In the genomic region with DNA sequence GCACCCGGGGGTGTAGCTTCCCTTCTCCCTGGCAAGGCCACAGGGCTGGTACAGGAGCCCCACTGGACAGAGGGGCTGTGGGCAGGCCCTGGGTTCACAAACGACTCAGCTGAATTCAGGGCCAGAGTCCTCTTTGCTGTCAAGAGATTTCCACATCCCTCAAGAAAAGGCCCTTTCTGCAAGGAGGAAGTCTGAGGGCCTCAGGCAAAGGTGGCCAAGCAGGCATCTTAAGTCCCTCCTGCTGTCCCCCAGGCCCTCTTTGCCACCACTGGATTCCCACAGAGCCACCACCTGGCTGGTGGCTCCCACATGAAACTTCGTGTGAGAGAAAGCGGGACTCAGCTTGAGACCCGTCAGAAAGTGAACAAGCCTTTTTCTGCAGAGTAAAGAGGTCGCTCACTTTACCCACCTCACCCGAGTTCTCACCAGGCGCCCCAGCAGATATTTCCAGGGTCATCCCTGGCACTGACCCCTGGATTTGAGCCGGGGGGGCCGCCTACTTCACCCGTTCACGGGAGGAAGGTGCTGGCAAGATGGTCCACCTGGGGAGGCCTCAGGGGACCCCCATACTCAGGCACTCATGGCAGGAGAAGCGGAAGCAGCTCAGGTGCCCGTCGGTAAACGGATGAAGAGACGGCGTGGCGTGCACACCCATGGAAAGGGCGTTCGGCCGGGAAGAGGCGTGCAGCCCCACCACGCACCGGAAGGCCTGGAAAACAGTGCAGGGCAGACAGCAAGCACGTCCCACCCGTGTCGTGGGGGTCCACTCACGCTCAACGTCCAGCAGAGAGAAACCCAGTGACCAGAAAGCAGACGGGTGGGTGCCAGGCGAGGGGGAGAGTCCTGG, we compare ENCODE assay signal across 11 cellular contexts. TPM values are rescaled to one million over a fixed set of nuclear protein-coding genes. Genes with fewer than 3 reads are reported as not detected.
DNase-seq lines count a peak whose midpoint lies in the region; ATAC-seq and TF ChIP-seq lines count a peak whose summit lies in the region.
"Had no signal": no experiment of that assay in that cellular context is flagged by ENCODE, and none has a peak within 500 bp of the region (broad histone marks: within the 10 kb centered on the region; RNA-seq: fewer than 3 reads in every experiment).

No MANE protein-coding gene starts in this region.

- H3K27ac Mint-ChIP-seq in activated CD8-positive, alpha-beta T cell treated with anti-CD3 and anti-CD28 coated beads, Interleukin-2, amount 10 ng/mL, durations not matched to agents 7 days and 5 days, result peak overlapping the region; percentile 100
- H3K27ac Mint-ChIP-seq in memory B cell, result peak overlapping the region; percentile 62

- H3K4me1 ChIP-seq in left ventricle myocardium inferior, result peaks cover 76% of the 10 kb centered on the region
- H3K4me1 ChIP-seq in right cardiac atrium (ENCODE audit: control insufficient read depth, insufficient read depth, low read length), result peaks cover 9% of the 10 kb centered on the region
- H3K4me1 ChIP-seq in upper lobe of right lung, result peaks cover 64% of the 10 kb centered on the region
- H3K4me1 ChIP-seq in GM23248 (ENCODE audit: insufficient read depth), result peaks cover 12% of the 10 kb centered on the region

- in situ Hi-C loops in GM23248 (cut with MboI), result no loop called here

- H3K4me1 Mint-ChIP-seq in activated CD8-positive, alpha-beta T cell treated with anti-CD3 and anti-CD28 coated beads, Interleukin-2, amount 10 ng/mL, durations not matched to agents 7 days and 5 days (ENCODE audit: low read depth), result peaks cover 67% of the 10 kb centered on the region
- peaks cover 55% of the 10 kb centered on the region for H3K4me1 Mint-ChIP-seq in memory B cell

- H3K79me2 ChIP-seq in GM23248 (ENCODE audit: insufficient read depth), result peaks cover 11% of the 10 kb centered on the region

- POLR2A ChIA-PET in activated CD8-positive, alpha-beta T cell treated with anti-CD3 and anti-CD28 coated beads, Interleukin-2, amount 10 ng/mL, durations not matched to agents 7 days and 5 days (lab: Charles Lee), result interaction anchor here (0.5 to 5.9 kb wide), 22 partner anchors 11 to 263 kb away, joined by 3 to 38 read pairs (median 6); partner anchors contain the start of genes APRT, CYBA, MVD and SNAI3

- no peak overlapping the region for H3K4me2 ChIP-seq in GM23248 (ENCODE audit: unreplicated experiment)

- no peak overlapping the region for H2AFZ ChIP-seq in GM23248

- no peak overlapping the region for H3K9ac ChIP-seq in GM23248

- H3K36me3 ChIP-seq in left ventricle myocardium inferior (peaks cover 19% of the 10 kb centered on the region), upper lobe of right lung (peaks cover 23% of the 10 kb centered on the region), GM23248 (ENCODE audit: low read depth) (no peaks in the 10 kb centered on the region)
- H3K36me3 ChIP-seq: uterus had no signal

- peaks cover 53% of the 10 kb centered on the region for H3K36me3 Mint-ChIP-seq in activated CD8-positive, alpha-beta T cell treated with anti-CD3 and anti-CD28 coated beads, Interleukin-2, amount 10 ng/mL, durations not matched to agents 7 days and 5 days (ENCODE audit: low read depth)
- H3K36me3 Mint-ChIP-seq in memory B cell, result peaks cover 1% of the 10 kb centered on the region

- H3K9me2 ChIP-seq in GM23248 (ENCODE audit: insufficient read depth), result no peaks in the 10 kb centered on the region

- TF ChIP-seq CTCF in left ventricle myocardium inferior (IDR thresholded peaks at IDR 0.05; ENCODE audit: borderline replicate concordance) (no peak), upper lobe of right lung (IDR thresholded peaks at IDR 0.05) (no peak)

- WGBS in right cardiac atrium, result 78% methylated on average over 32 of the region's 32 CpGs
- WGBS in GM23248 (ENCODE audit: low coverage in 1 of 2, low lambda C conversion rate in 2 of 2, missing lambda C conversion rate in 2 of 2), 2 experiments, result 88 to 89% methylated on average over 28 to 32 of the region's 32 CpGs

- no peaks in the 10 kb centered on the region for H3K9me3 Mint-ChIP-seq in activated CD8-positive, alpha-beta T cell treated with anti-CD3 and anti-CD28 coated beads, Interleukin-2, amount 10 ng/mL, durations not matched to agents 7 days and 5 days (ENCODE audit: insufficient read depth)
- no peaks in the 10 kb centered on the region for H3K9me3 Mint-ChIP-seq in memory B cell

- peak overlapping the region; percentile 99 for H3K4me3 Mint-ChIP-seq in activated CD8-positive, alpha-beta T cell treated with anti-CD3 and anti-CD28 coated beads, Interleukin-2, amount 10 ng/mL, durations not matched to agents 7 days and 5 days
- H3K4me3 Mint-ChIP-seq in memory B cell, result peak overlapping the region; percentile 79

- H3K27ac ChIP-seq in left ventricle myocardium inferior (replicated peaks) (peak overlapping the region; percentile 85), right cardiac atrium (ENCODE audit: low read length) (no peak overlapping the region), upper lobe of right lung (peak overlapping the region; percentile 84), GM23248 (no peak overlapping the region)
- H3K27ac ChIP-seq: VCaP had no signal

- H3F3A ChIP-seq in GM23248 (ENCODE audit: insufficient read depth), result 0 out of 2 replicates have a peak, but pooled peaks cover 5% of the 10 kb centered on the region

- H3K9me3 ChIP-seq in left ventricle myocardium inferior (replicated peaks) (no peaks in the 10 kb centered on the region), right cardiac atrium (ENCODE audit: control insufficient read depth, low read length) (no peaks in the 10 kb centered on the region), upper lobe of right lung (no peaks in the 10 kb centered on the region), GM23248 (ENCODE audit: low read depth) (no peaks in the 10 kb centered on the region)
- H3K9me3 ChIP-seq: uterus had no signal

- no peaks in the 10 kb centered on the region for H3K27me3 ChIP-seq in left ventricle myocardium inferior (ENCODE audit: low read depth)
- no peaks in the 10 kb centered on the region for H3K27me3 ChIP-seq in right cardiac atrium (ENCODE audit: control insufficient read depth, insufficient read depth)
- H3K27me3 ChIP-seq in upper lobe of right lung, result no peaks in the 10 kb centered on the region
- no peaks in the 10 kb centered on the region for H3K27me3 ChIP-seq in GM23248 (replicated peaks; ENCODE audit: insufficient read depth)
- H3K27me3 ChIP-seq: uterus had no signal

- DNase-seq in left ventricle myocardium inferior, result no peak
- no peak for DNase-seq in right cardiac atrium
- peak; percentile 44 for DNase-seq in activated CD8-positive, alpha-beta T cell treated with anti-CD3 and anti-CD28 coated beads, Interleukin-2, amount 10 ng/mL, durations not matched to agents 7 days and 5 days
- no peak for DNase-seq in memory B cell (ENCODE audit: low spot score in 2 of 2)
- DNase-seq in upper lobe of right lung, result no peak
- no peak for DNase-seq in NCI-H446 (lab: John Stamatoyannopoulos, UW)
- no peak for DNase-seq in GM23248
- no peak for DNase-seq in NCI-H1694 (lab: John Stamatoyannopoulos, UW)
- DNase-seq: NCI-H748 treated with DMSO at 0.1 percent for 48 hours, uterus had no signal

- intact Hi-C loops in left ventricle myocardium inferior (cut with micrococcal nuclease), result no loop called here
- intact Hi-C loops in right cardiac atrium (cut with DNase I), result no loop called here
- intact Hi-C loops in upper lobe of right lung (cut with DNase I), result no loop called here

- H3K27me3 Mint-ChIP-seq in activated CD8-positive, alpha-beta T cell treated with anti-CD3 and anti-CD28 coated beads, Interleukin-2, amount 10 ng/mL, durations not matched to agents 7 days and 5 days (ENCODE audit: low read depth), result no peaks in the 10 kb centered on the region
- no peaks in the 10 kb centered on the region for H3K27me3 Mint-ChIP-seq in memory B cell

- H4K20me1 ChIP-seq in GM23248 (ENCODE audit: insufficient read depth), result no peaks in the 10 kb centered on the region

- H3K4me3 ChIP-seq in left ventricle myocardium inferior (peak overlapping the region; percentile 99), right cardiac atrium (ENCODE audit: low read length) (no peak overlapping the region), upper lobe of right lung (peak overlapping the region; percentile 99), GM23248 (no peak overlapping the region)
- H3K4me3 ChIP-seq: uterus had no signal

- CTCF ChIA-PET in activated CD8-positive, alpha-beta T cell treated with anti-CD3 and anti-CD28 coated beads, Interleukin-2, amount 10 ng/mL, durations not matched to agents 7 days and 5 days (lab: Charles Lee), result interaction anchor here (0.6 to 4.2 kb wide), 11 partner anchors 10 to 513 kb away, joined by 3 to 28 read pairs (median 4); partner anchors contain the start of gene APRT

- ATAC-seq in right cardiac atrium (no peak), memory B cell (ENCODE audit: low read depth) (no peak), upper lobe of right lung (no peak)
- ATAC-seq in activated CD8-positive, alpha-beta T cell treated with anti-CD3 and anti-CD28 coated beads, Interleukin-2, amount 10 ng/mL, durations not matched to agents 7 days and 5 days, result no peak

RNA-seq across cellular contexts. Expression of gene RNF166, which starts 3.6 kb away (rescaled TPM):
- total RNA-seq in left ventricle myocardium inferior (14.2 TPM), right cardiac atrium (10 to 100 TPM; 15.0 to 23.8 (median 19.2) TPM), upper lobe of right lung (50.6 TPM)
- polyA plus RNA-seq in right cardiac atrium (18.4 TPM), GM23248 (2016; fragmentation: Nextera tagmentation; extraction: Ambion mirVana) (8.2 and 8.9 TPM in 2 replicates)
- 100 to 1,000 TPM; 144 to 166 TPM for total RNA-seq in activated CD8-positive, alpha-beta T cell treated with anti-CD3 and anti-CD28 coated beads, Interleukin-2, amount 10 ng/mL, durations not matched to agents 7 days and 5 days
- 13.7 and 14.6 TPM in 2 replicates for total RNA-seq in GM23248 (2014; rRNA removed; shearing (Covaris generic))

RNA-seq across cellular contexts. Expression of gene CTU2, which starts 3.7 kb away (rescaled TPM):
- total RNA-seq in left ventricle myocardium inferior, result 13.1 TPM
- 10 to 100 TPM; 11.1 to 16.3 (median 12.4) TPM for total RNA-seq in right cardiac atrium
- 11.4 TPM for polyA plus RNA-seq in right cardiac atrium
- 10 to 100 TPM; 27.5 to 29.2 TPM for total RNA-seq in activated CD8-positive, alpha-beta T cell treated with anti-CD3 and anti-CD28 coated beads, Interleukin-2, amount 10 ng/mL, durations not matched to agents 7 days and 5 days
- 21.3 TPM for total RNA-seq in upper lobe of right lung
- 20.4 and 22.3 TPM in 2 replicates for total RNA-seq in GM23248 (2014; rRNA removed; shearing (Covaris generic))
- 16.1 and 17.1 TPM in 2 replicates for polyA plus RNA-seq in GM23248 (2016; fragmentation: Nextera tagmentation; extraction: Ambion mirVana)

RNA-seq across cellular contexts. Expression of gene SNAI3, which starts 16.3 kb away (rescaled TPM):
- total RNA-seq in left ventricle myocardium inferior (3.1 TPM), right cardiac atrium (1 to 10 TPM in 3 of 4 donors, under 1 TPM in 1; 0.39 to 2.8 (median 1.6) TPM), upper lobe of right lung (7.0 TPM)
- polyA plus RNA-seq in right cardiac atrium (2.7 TPM), GM23248 (2016; fragmentation: Nextera tagmentation; extraction: Ambion mirVana) (0.35 and 0.71 TPM in 2 replicates)
- 10 to 100 TPM; 13.4 to 14.3 TPM for total RNA-seq in activated CD8-positive, alpha-beta T cell treated with anti-CD3 and anti-CD28 coated beads, Interleukin-2, amount 10 ng/mL, durations not matched to agents 7 days and 5 days
- total RNA-seq in GM23248 (2014; rRNA removed; shearing (Covaris generic)), result not detected in 2 replicates

RNA-seq across cellular contexts. Expression of gene MVD, which starts 39.7 kb away (rescaled TPM):
- total RNA-seq in left ventricle myocardium inferior (25.3 TPM), right cardiac atrium (10 to 100 TPM; 29.8 to 32.0 (median 31.2) TPM), upper lobe of right lung (104 TPM)
- polyA plus RNA-seq in right cardiac atrium (35.9 TPM), GM23248 (2016; fragmentation: Nextera tagmentation; extraction: Ambion mirVana) (27.4 and 28.6 TPM in 2 replicates)
- 10 to 100 TPM; 86.0 to 96.1 TPM for total RNA-seq in activated CD8-positive, alpha-beta T cell treated with anti-CD3 and anti-CD28 coated beads, Interleukin-2, amount 10 ng/mL, durations not matched to agents 7 days and 5 days
- 25.0 and 29.1 TPM in 2 replicates for total RNA-seq in GM23248 (2014; rRNA removed; shearing (Covaris generic))

RNA-seq across cellular contexts. Expression of gene CYBA, which starts 51.7 kb away (rescaled TPM):
- total RNA-seq in left ventricle myocardium inferior (42.6 TPM), right cardiac atrium (100 to 1,000 TPM in 1 of 4 donors, 10 to 100 TPM in 3; 53.9 to 101 (median 70.7) TPM), upper lobe of right lung (257 TPM)
- polyA plus RNA-seq in right cardiac atrium (84.2 TPM), GM23248 (2016; fragmentation: Nextera tagmentation; extraction: Ambion mirVana) (270 and 283 TPM in 2 replicates)
- total RNA-seq in activated CD8-positive, alpha-beta T cell treated with anti-CD3 and anti-CD28 coated beads, Interleukin-2, amount 10 ng/mL, durations not matched to agents 7 days and 5 days, result 100 to 1,000 TPM; 568 to 599 TPM
- total RNA-seq in GM23248 (2014; rRNA removed; shearing (Covaris generic)), result 332 and 338 TPM in 2 replicates

Comparison
In these comparisons a context has a peak if more than half of its experiments do, and no peak if none do; other contexts are left out.
1. H3K27ac ChIP-seq: peak in left ventricle myocardium inferior (single experiment) and upper lobe of right lung (single experiment); none in right cardiac atrium (single experiment) and GM23248 (single experiment).
2. H3K4me3 ChIP-seq: peak in left ventricle myocardium inferior (single experiment) and upper lobe of right lung (single experiment); none in right cardiac atrium (single experiment) and GM23248 (single experiment).